Comparison of ENCODE assay signal across 11 cellular contexts in genomic region chr4:85610450-85610849, GRCh38.
DNase-seq lines count a peak whose midpoint lies in the region; ATAC-seq lines count a peak whose summit lies in the region.
"Had no signal": no experiment of that assay in that cellular context is flagged by ENCODE, and none has a peak within 500 bp of the region (broad histone marks: within the 10 kb centered on the region; RNA-seq: fewer than 3 reads in every experiment).

No MANE protein-coding gene starts in this region.

- H3K4me3 Mint-ChIP-seq in activated naive CD4-positive, alpha-beta T cell treated with anti-CD3 and anti-CD28 coated beads for 36 hours: no peak overlapping the region
- no peak overlapping the region for H3K4me3 Mint-ChIP-seq in activated naive CD4-positive, alpha-beta T cell treated with anti-CD3 and anti-CD28 coated beads, Interleukin-2, amount 10 ng/mL, durations not matched to agents 7 days and 5 days
- no peak overlapping the region for H3K4me3 Mint-ChIP-seq in stimulated activated naive CD8-positive, alpha-beta T cell treated with anti-CD3 and anti-CD28 coated beads, Interleukin-15, Interleukin-2, amounts not matched to agents 100 ng/mL and 50 ng/mL, for 24 hours

- H3K4me1 Mint-ChIP-seq in activated naive CD4-positive, alpha-beta T cell treated with anti-CD3 and anti-CD28 coated beads for 36 hours (ENCODE audit: low read depth): peaks cover 5% of the 10 kb centered on the region
- H3K4me1 Mint-ChIP-seq in activated naive CD4-positive, alpha-beta T cell treated with anti-CD3 and anti-CD28 coated beads, Interleukin-2, amount 10 ng/mL, durations not matched to agents 7 days and 5 days: no peaks in the 10 kb centered on the region
- peaks cover 18% of the 10 kb centered on the region for H3K4me1 Mint-ChIP-seq in stimulated activated naive CD8-positive, alpha-beta T cell treated with anti-CD3 and anti-CD28 coated beads, Interleukin-15, Interleukin-2, amounts not matched to agents 100 ng/mL and 50 ng/mL, for 24 hours (ENCODE audit: low read depth)

- peak; percentile 81 for ATAC-seq in GM21737 (IDR thresholded peaks at IDR 0.05; ENCODE audit: unreplicated experiment)
- ATAC-seq in HG03280 (IDR thresholded peaks at IDR 0.05; ENCODE audit: unreplicated experiment): peak; percentile 82
- ATAC-seq: left lobe of liver had no signal

- intact Hi-C loops in activated naive CD4-positive, alpha-beta T cell treated with anti-CD3 and anti-CD28 coated beads for 36 hours (cut with micrococcal nuclease): no loop called here

- no peaks in the 10 kb centered on the region for H3K27me3 Mint-ChIP-seq in activated naive CD4-positive, alpha-beta T cell treated with anti-CD3 and anti-CD28 coated beads for 36 hours (ENCODE audit: low read depth)
- H3K27me3 Mint-ChIP-seq in activated naive CD4-positive, alpha-beta T cell treated with anti-CD3 and anti-CD28 coated beads, Interleukin-2, amount 10 ng/mL, durations not matched to agents 7 days and 5 days: no peaks in the 10 kb centered on the region
- H3K27me3 Mint-ChIP-seq in stimulated activated naive CD8-positive, alpha-beta T cell treated with anti-CD3 and anti-CD28 coated beads, Interleukin-15, Interleukin-2, amounts not matched to agents 100 ng/mL and 50 ng/mL, for 24 hours: no peaks in the 10 kb centered on the region

- CTCF ChIA-PET in activated naive CD4-positive, alpha-beta T cell treated with anti-CD3 and anti-CD28 coated beads for 36 hours (lab: Charles Lee): no interaction called here
- CTCF ChIA-PET in activated naive CD4-positive, alpha-beta T cell treated with anti-CD3 and anti-CD28 coated beads, Interleukin-2, amount 10 ng/mL, durations not matched to agents 7 days and 5 days (lab: Charles Lee): no interaction called here

- DNase-seq in activated naive CD4-positive, alpha-beta T cell treated with anti-CD3 and anti-CD28 coated beads for 36 hours: peak; percentile 6
- DNase-seq in activated naive CD4-positive, alpha-beta T cell treated with anti-CD3 and anti-CD28 coated beads, Interleukin-2, amount 10 ng/mL, durations not matched to agents 7 days and 5 days: no peak
- DNase-seq in H4 (ENCODE audit: low spot score) (no peak), SW 1271 (lab: John Stamatoyannopoulos, UW) (no peak), NCI-H526 (lab: John Stamatoyannopoulos, UW) (no peak)
- DNase-seq: ACHN, SK-N-SH had no signal

- H3K27ac Mint-ChIP-seq in activated naive CD4-positive, alpha-beta T cell treated with anti-CD3 and anti-CD28 coated beads for 36 hours: peak overlapping the region; percentile 30
- no peak overlapping the region for H3K27ac Mint-ChIP-seq in activated naive CD4-positive, alpha-beta T cell treated with anti-CD3 and anti-CD28 coated beads, Interleukin-2, amount 10 ng/mL, durations not matched to agents 7 days and 5 days
- peak overlapping the region; percentile 92 for H3K27ac Mint-ChIP-seq in stimulated activated naive CD8-positive, alpha-beta T cell treated with anti-CD3 and anti-CD28 coated beads, Interleukin-15, Interleukin-2, amounts not matched to agents 100 ng/mL and 50 ng/mL, for 24 hours

- no peaks in the 10 kb centered on the region for H3K36me3 Mint-ChIP-seq in activated naive CD4-positive, alpha-beta T cell treated with anti-CD3 and anti-CD28 coated beads for 36 hours (ENCODE audit: low read depth)
- no peaks in the 10 kb centered on the region for H3K36me3 Mint-ChIP-seq in activated naive CD4-positive, alpha-beta T cell treated with anti-CD3 and anti-CD28 coated beads, Interleukin-2, amount 10 ng/mL, durations not matched to agents 7 days and 5 days
- no peaks in the 10 kb centered on the region for H3K36me3 Mint-ChIP-seq in stimulated activated naive CD8-positive, alpha-beta T cell treated with anti-CD3 and anti-CD28 coated beads, Interleukin-15, Interleukin-2, amounts not matched to agents 100 ng/mL and 50 ng/mL, for 24 hours (ENCODE audit: low read depth)

- H3K9me3 Mint-ChIP-seq in activated naive CD4-positive, alpha-beta T cell treated with anti-CD3 and anti-CD28 coated beads for 36 hours: peaks cover 3% of the 10 kb centered on the region
- H3K9me3 Mint-ChIP-seq in activated naive CD4-positive, alpha-beta T cell treated with anti-CD3 and anti-CD28 coated beads, Interleukin-2, amount 10 ng/mL, durations not matched to agents 7 days and 5 days: no peaks in the 10 kb centered on the region
- H3K9me3 Mint-ChIP-seq in stimulated activated naive CD8-positive, alpha-beta T cell treated with anti-CD3 and anti-CD28 coated beads, Interleukin-15, Interleukin-2, amounts not matched to agents 100 ng/mL and 50 ng/mL, for 24 hours: no peaks in the 10 kb centered on the region
